In genomic region chr5:36870399-36871040, GRCh38 we compare ENCODE assay signal across 8 cellular contexts. TPM values are rescaled to one million over a fixed set of nuclear protein-coding genes. Genes with fewer than 3 reads are reported as not detected.
A peak's percentile ranks its signal among the peaks of the same experiment; 100 is the strongest.
DNase-seq lines count a peak whose midpoint lies in the region; ATAC-seq and TF ChIP-seq lines count a peak whose summit lies in the region.

No MANE protein-coding gene starts in this region.

- peak overlapping the region; percentile 79 for H2AFZ ChIP-seq in ACC112 (ENCODE audit: low read length, unreplicated experiment)

- H4K8ac ChIP-seq in mesendoderm (ENCODE audit: low read depth, low read length), result no peak overlapping the region

- H3K4me2 ChIP-seq in mesendoderm (ENCODE audit: low read length), result no peak overlapping the region

- H3K56ac ChIP-seq in mesendoderm (ENCODE audit: low read length), result no peak overlapping the region

- H2BK120ac ChIP-seq in mesendoderm (ENCODE audit: low read depth, low read length), result no peak overlapping the region

- H3K27me3 ChIP-seq in ACC112 (ENCODE audit: insufficient read depth, low read length), result no peaks in the 10 kb centered on the region
- no peaks in the 10 kb centered on the region for H3K27me3 ChIP-seq in mesendoderm (ENCODE audit: insufficient read depth, low read length, poor library complexity)

- DNase-seq in GM13977 (ENCODE audit: low spot score), result peak; percentile 68
- DNase-seq in MV-4-11 (lab: John Stamatoyannopoulos, UW), result peak; percentile 79
- peak; percentile 61 for DNase-seq in RPMI7951 (ENCODE audit: low read depth)
- DNase-seq in dermis blood vessel endothelial cell, result peak; percentile 74
- DNase-seq in mesendoderm, result peak; percentile 81
- no peak for DNase-seq in stimulated activated naive CD4-positive, alpha-beta T cell treated with Interleukin-2 at 50 U/mL for 16 hours (lab: John Stamatoyannopoulos, UW)

- no peak overlapping the region for H3K9ac ChIP-seq in mesendoderm (ENCODE audit: low read length)

- H3K27ac ChIP-seq in ACC112 (ENCODE audit: low read depth, low read length) (no peak overlapping the region), mesendoderm (ENCODE audit: low read depth, low read length) (no peak overlapping the region)

- H3K79me2 ChIP-seq in ACC112 (ENCODE audit: control insufficient read depth, insufficient read depth, low read length, unreplicated experiment) (peaks cover 37% of the 10 kb centered on the region), mesendoderm (ENCODE audit: control insufficient read depth, insufficient read depth, low read length) (peaks cover 16% of the 10 kb centered on the region)

- H3K36me3 ChIP-seq in ACC112 (ENCODE audit: insufficient read depth, low read length), result no peaks in the 10 kb centered on the region
- no peaks in the 10 kb centered on the region for H3K36me3 ChIP-seq in mesendoderm (ENCODE audit: control insufficient read depth, insufficient read depth, low read length)

- no peak overlapping the region for H2BK15ac ChIP-seq in mesendoderm (replicated peaks; ENCODE audit: low read depth)

- no peak overlapping the region for H3K4ac ChIP-seq in mesendoderm (ENCODE audit: low read depth, low read length)

- H3K4me3 ChIP-seq in ACC112 (ENCODE audit: low read depth, low read length) (no peak overlapping the region), mesendoderm (ENCODE audit: low read length) (no peak overlapping the region)

- no peak overlapping the region for H3K23ac ChIP-seq in mesendoderm (ENCODE audit: low read length)

- H2AK5ac ChIP-seq in mesendoderm (ENCODE audit: low read length), result no peak overlapping the region

- H4K5ac ChIP-seq in mesendoderm (ENCODE audit: low read length), result no peak overlapping the region

- no peak overlapping the region for H2BK5ac ChIP-seq in mesendoderm (ENCODE audit: low read length)

- peak; percentile 86 for ATAC-seq in HG02678 (IDR thresholded peaks at IDR 0.05; ENCODE audit: unreplicated experiment)

- H3K18ac ChIP-seq in mesendoderm (ENCODE audit: low read length), result no peak overlapping the region

- H3K79me1 ChIP-seq in mesendoderm (ENCODE audit: low read length), result peaks cover 2% of the 10 kb centered on the region

- no CpG with 5 or more reads among the region's 2 CpGs for WGBS in mesendoderm (ENCODE audit: extremely low coverage, insufficient coverage, low lambda C conversion rate)

- TF ChIP-seq CTCF in GM13977 (IDR thresholded peaks at IDR 0.05; ENCODE audit: extremely low read depth, insufficient read depth, missing control alignments), result peak; percentile 43

- H3K4me1 ChIP-seq in ACC112 (ENCODE audit: control insufficient read depth, insufficient read depth, low read length, unreplicated experiment) (peaks cover 18% of the 10 kb centered on the region), mesendoderm (ENCODE audit: control insufficient read depth, low read depth, low read length) (peaks cover 3% of the 10 kb centered on the region)

- in situ Hi-C loops in GM13977 (cut with MboI; ENCODE audit: low pct_unique_long_range_greater_than_20kb, low sequenced_read_pairs, unreplicated experiment), result no loop called here

RNA-seq across cellular contexts. Expression of gene NIPBL, which starts 6.0 kb away (rescaled TPM):
- 10.1 and 21.5 TPM in 2 replicates for total RNA-seq in RPMI7951 (2014; rRNA removed; shearing (Covaris generic))
- total RNA-seq in dermis blood vessel endothelial cell, result 29.3 and 44.4 TPM in 2 replicates
- polyA plus RNA-seq in mesendoderm (2013, experiment 1 of 2), result 22.3 TPM
- 23.0 TPM for polyA plus RNA-seq in mesendoderm (2013, experiment 2 of 2)
